ENCODE assay signal across 23 cellular contexts in the genomic region with DNA sequence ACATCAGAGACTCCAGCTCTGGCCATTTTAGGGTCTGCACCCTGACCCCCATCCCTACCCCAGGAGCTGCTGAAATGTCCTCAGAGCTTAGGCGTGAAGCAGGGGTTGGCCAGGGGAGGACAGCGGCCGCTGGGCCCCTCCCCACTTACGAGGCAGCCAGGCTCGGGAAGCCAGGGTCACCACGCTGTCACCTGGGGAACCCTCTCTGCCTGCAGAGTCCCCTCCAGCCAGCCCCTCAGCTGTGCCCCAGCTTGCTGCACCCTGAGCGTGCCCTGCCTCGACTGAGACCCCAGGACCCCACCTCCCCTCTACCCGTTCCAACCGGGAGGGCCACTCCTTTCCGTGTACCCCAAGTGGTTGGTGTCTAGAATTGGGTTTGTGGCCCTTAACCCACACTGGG. TPM values are rescaled to one million over a fixed set of nuclear protein-coding genes. Genes with fewer than 3 reads are reported as not detected.
"Had no signal": no experiment of that assay in that cellular context is flagged by ENCODE, and none has a peak within 500 bp of the region (broad histone marks: within the 10 kb centered on the region; RNA-seq: fewer than 3 reads in every experiment).

No MANE protein-coding gene starts in this region.

- H3K9me3 ChIP-seq: adrenal gland, breast epithelium, Peyer's patch had no signal

- H3K36me3 Mint-ChIP-seq: activated CD4-positive, alpha-beta memory T cell treated with anti-CD3 and anti-CD28 coated beads for 36 hours; activated naive CD4-positive, alpha-beta T cell treated with anti-CD3 and anti-CD28 coated beads, Interleukin-2, amount 10 ng/mL, durations not matched to agents 7 days and 5 days; activated naive CD8-positive, alpha-beta T cell treated with anti-CD3 and anti-CD28 coated beads, Interleukin-2, amount 10 ng/mL, durations not matched to agents 7 days and 5 days had no signal

- H3K27me3 Mint-ChIP-seq: activated CD4-positive, alpha-beta memory T cell treated with anti-CD3 and anti-CD28 coated beads for 36 hours; activated naive CD8-positive, alpha-beta T cell treated with anti-CD3 and anti-CD28 coated beads, Interleukin-2, amount 10 ng/mL, durations not matched to agents 7 days and 5 days had no signal

- H3K4me3 ChIP-seq: adrenal gland, breast epithelium had no signal

- H3K36me3 ChIP-seq: adrenal gland, breast epithelium, Peyer's patch had no signal

- H3K27ac Mint-ChIP-seq: activated CD4-positive, alpha-beta memory T cell treated with anti-CD3 and anti-CD28 coated beads for 36 hours; activated CD4-positive, alpha-beta T cell treated with anti-CD3 and anti-CD28 coated beads, Interleukin-2, amount 10 ng/mL, durations not matched to agents 7 days and 5 days; activated naive CD4-positive, alpha-beta T cell treated with anti-CD3 and anti-CD28 coated beads, Interleukin-2, amount 10 ng/mL, durations not matched to agents 7 days and 5 days; activated naive CD8-positive, alpha-beta T cell treated with anti-CD3 and anti-CD28 coated beads, Interleukin-2, amount 10 ng/mL, durations not matched to agents 7 days and 5 days; T-helper 17 cell had no signal

- H3K9me3 Mint-ChIP-seq: activated CD4-positive, alpha-beta memory T cell treated with anti-CD3 and anti-CD28 coated beads for 36 hours; activated CD4-positive, alpha-beta T cell treated with anti-CD3 and anti-CD28 coated beads, Interleukin-2, amount 10 ng/mL, durations not matched to agents 7 days and 5 days; activated naive CD4-positive, alpha-beta T cell treated with anti-CD3 and anti-CD28 coated beads, Interleukin-2, amount 10 ng/mL, durations not matched to agents 7 days and 5 days; activated naive CD8-positive, alpha-beta T cell treated with anti-CD3 and anti-CD28 coated beads, Interleukin-2, amount 10 ng/mL, durations not matched to agents 7 days and 5 days; activated T-cell treated with anti-CD3 and anti-CD28 coated beads, Interleukin-2, amount 50 U/mL, for 4 hours had no signal

- DNase-seq: activated CD4-positive, alpha-beta memory T cell treated with anti-CD3 and anti-CD28 coated beads for 36 hours; activated CD4-positive, alpha-beta T cell treated with anti-CD3 and anti-CD28 coated beads, Interleukin-2, amount 10 ng/mL, durations not matched to agents 7 days and 5 days; activated CD4-positive, CD25-positive, alpha-beta regulatory T cell; activated CD8-positive, alpha-beta memory T cell treated with anti-CD3 and anti-CD28 coated beads for 24 hours; activated effector memory CD4-positive, alpha-beta T cell treated with anti-CD3 and anti-CD28 coated beads, Interleukin-2, amount 50 U/mL, for 16 hours; activated naive CD4-positive, alpha-beta T cell treated with anti-CD3 and anti-CD28 coated beads, Interleukin-2, amount 10 ng/mL, durations not matched to agents 7 days and 5 days; activated naive CD8-positive, alpha-beta T cell treated with anti-CD3 and anti-CD28 coated beads, Interleukin-2, amount 10 ng/mL, durations not matched to agents 7 days and 5 days; activated T-cell treated with anti-CD3 and anti-CD28 coated beads, Interleukin-2, amount 50 U/mL, for 4 hours; adrenal gland; Kasumi-1; KBM-7; NCI-H1105 treated with DMSO at 0.1 percent for 48 hours; NCI-H1436 treated with DMSO at 0.1 percent for 48 hours; NCI-H187; NCI-H2081; NCI-H510A treated with DMSO at 0.1 percent for 48 hours; NCI-H69; NK-92 treated with Interleukin-12 subunit alpha and Interleukin-12 subunit beta, amount 100 ng/mL, for 24 hours; Peyer's patch; SIG-M5; T-helper 17 cell; T-helper 9 cell had no signal

- H3K4me3 Mint-ChIP-seq: activated CD4-positive, alpha-beta memory T cell treated with anti-CD3 and anti-CD28 coated beads for 36 hours; activated CD4-positive, alpha-beta T cell treated with anti-CD3 and anti-CD28 coated beads, Interleukin-2, amount 10 ng/mL, durations not matched to agents 7 days and 5 days; activated naive CD4-positive, alpha-beta T cell treated with anti-CD3 and anti-CD28 coated beads, Interleukin-2, amount 10 ng/mL, durations not matched to agents 7 days and 5 days; activated naive CD8-positive, alpha-beta T cell treated with anti-CD3 and anti-CD28 coated beads, Interleukin-2, amount 10 ng/mL, durations not matched to agents 7 days and 5 days had no signal

- H3K27ac ChIP-seq: adrenal gland, breast epithelium had no signal

- H3K4me1 Mint-ChIP-seq: activated CD4-positive, alpha-beta T cell treated with anti-CD3 and anti-CD28 coated beads, Interleukin-2, amount 10 ng/mL, durations not matched to agents 7 days and 5 days had no signal

- ATAC-seq: activated T-cell treated with anti-CD3 and anti-CD28 coated beads, Interleukin-2, amount 50 U/mL, for 4 hours; T-helper 17 cell had no signal

RNA-seq across cellular contexts. Expression of gene LCN10, which starts 2.7 kb away (rescaled TPM):
- total RNA-seq: activated CD4-positive, alpha-beta T cell treated with anti-CD3 and anti-CD28 coated beads, Interleukin-2, amount 10 ng/mL, durations not matched to agents 7 days and 5 days had no signal

RNA-seq across cellular contexts. Expression of gene LCN6, which starts 8.3 kb away (rescaled TPM):
- total RNA-seq: activated CD4-positive, alpha-beta memory T cell treated with anti-CD3 and anti-CD28 coated beads for 36 hours; activated CD4-positive, alpha-beta T cell treated with anti-CD3 and anti-CD28 coated beads, Interleukin-2, amount 10 ng/mL, durations not matched to agents 7 days and 5 days; activated naive CD8-positive, alpha-beta T cell treated with anti-CD3 and anti-CD28 coated beads, Interleukin-2, amount 10 ng/mL, durations not matched to agents 7 days and 5 days; activated T-cell treated with anti-CD3 and anti-CD28 coated beads, Interleukin-2, amount 50 U/mL, for 4 hours; T-helper 17 cell had no signal

RNA-seq across cellular contexts. Expression of gene LCN8, which starts 18.0 kb away (rescaled TPM):
- total RNA-seq: activated CD4-positive, alpha-beta memory T cell treated with anti-CD3 and anti-CD28 coated beads for 36 hours; activated CD4-positive, alpha-beta T cell treated with anti-CD3 and anti-CD28 coated beads, Interleukin-2, amount 10 ng/mL, durations not matched to agents 7 days and 5 days; activated naive CD8-positive, alpha-beta T cell treated with anti-CD3 and anti-CD28 coated beads, Interleukin-2, amount 10 ng/mL, durations not matched to agents 7 days and 5 days; activated T-cell treated with anti-CD3 and anti-CD28 coated beads, Interleukin-2, amount 50 U/mL, for 4 hours; adrenal gland; breast epithelium; Peyer's patch had no signal
- polyA plus RNA-seq: adrenal gland had no signal

RNA-seq across cellular contexts. Expression of gene LCN15, which starts 24.2 kb away (rescaled TPM):
- total RNA-seq: activated CD4-positive, alpha-beta memory T cell treated with anti-CD3 and anti-CD28 coated beads for 36 hours; activated CD4-positive, alpha-beta T cell treated with anti-CD3 and anti-CD28 coated beads, Interleukin-2, amount 10 ng/mL, durations not matched to agents 7 days and 5 days; activated naive CD8-positive, alpha-beta T cell treated with anti-CD3 and anti-CD28 coated beads, Interleukin-2, amount 10 ng/mL, durations not matched to agents 7 days and 5 days; activated T-cell treated with anti-CD3 and anti-CD28 coated beads, Interleukin-2, amount 50 U/mL, for 4 hours; adrenal gland; breast epithelium; T-helper 17 cell had no signal
- polyA plus RNA-seq: adrenal gland had no signal

RNA-seq across cellular contexts. Expression of gene DIPK1B, which starts 27.7 kb away (rescaled TPM):
- total RNA-seq: activated CD4-positive, alpha-beta memory T cell treated with anti-CD3 and anti-CD28 coated beads for 36 hours; activated CD4-positive, alpha-beta T cell treated with anti-CD3 and anti-CD28 coated beads, Interleukin-2, amount 10 ng/mL, durations not matched to agents 7 days and 5 days had no signal
